ENCODE assay signal across 26 cellular contexts in the genomic region with DNA sequence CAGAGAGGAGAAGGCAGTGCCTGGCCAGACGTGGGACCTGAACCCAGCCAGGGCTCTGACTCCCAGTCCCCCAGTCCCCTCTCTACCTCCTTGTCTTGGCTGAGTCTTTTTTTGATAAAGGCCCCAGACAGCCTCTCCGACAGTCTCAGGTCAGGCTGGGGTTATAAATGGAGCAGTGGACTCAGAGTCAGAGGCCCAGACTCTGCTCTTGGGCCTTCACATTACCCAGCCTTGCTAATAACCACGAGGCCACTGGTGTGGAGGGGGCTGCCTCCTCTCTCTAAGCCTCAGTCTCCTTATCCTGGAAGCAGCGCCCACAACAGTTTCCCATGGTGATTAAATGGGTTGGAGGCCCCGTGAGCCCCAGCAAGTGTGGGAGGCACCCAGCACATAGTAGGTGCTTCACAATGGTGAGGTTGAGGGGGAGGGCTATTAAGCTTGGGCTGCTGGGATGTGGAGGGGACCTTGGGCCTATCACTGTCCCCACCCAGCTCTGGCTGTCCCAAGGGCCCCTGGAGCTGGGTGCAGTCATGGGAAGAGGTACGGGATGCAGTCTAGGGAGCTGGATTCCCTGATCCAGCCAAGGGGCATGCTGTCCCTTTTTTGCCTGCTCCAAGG. TPM values are rescaled to one million over a fixed set of nuclear protein-coding genes. Genes with fewer than 3 reads are reported as not detected.
A peak's percentile ranks its signal among the peaks of the same experiment; 100 is the strongest.
DNase-seq lines count a peak whose midpoint lies in the region; ATAC-seq and TF ChIP-seq lines count a peak whose summit lies in the region.
"Had no signal": no experiment of that assay in that cellular context is flagged by ENCODE, and none has a peak within 500 bp of the region (broad histone marks: within the 10 kb centered on the region; RNA-seq: fewer than 3 reads in every experiment).

No MANE protein-coding gene starts in this region.

- peak overlapping the region; percentile 69 for H3K27ac ChIP-seq in RWPE2 (ENCODE audit: poor library complexity, severe bottlenecking)
- peak overlapping the region; percentile 5 to 27 for H3K27ac ChIP-seq in lung (ENCODE audit: low read depth in 1 of 2, low read length in 1 of 2)
- peak overlapping the region; percentile 53 for H3K27ac ChIP-seq in stomach smooth muscle (ENCODE audit: low read length)
- H3K27ac ChIP-seq in effector memory CD4-positive, alpha-beta T cell (ENCODE audit: insufficient read depth, low read length, poor library complexity, severe bottlenecking) = no peak overlapping the region
- H3K27ac ChIP-seq: brain microvascular endothelial cell, colonic mucosa, RWPE1 had no signal

- H3K4me1 ChIP-seq in RWPE2 (ENCODE audit: insufficient read depth, poor library complexity, severe bottlenecking) (peaks cover 33% of the 10 kb centered on the region), lung (ENCODE audit: control insufficient read depth in 2 of 2, insufficient read depth in 2 of 2, low read length in 2 of 2) (peaks cover 0 to 8% of the 10 kb centered on the region in 2 donors), stomach smooth muscle (ENCODE audit: control insufficient read depth, insufficient read depth, low read length) (peaks cover 29% of the 10 kb centered on the region)
- H3K4me1 ChIP-seq in effector memory CD4-positive, alpha-beta T cell (ENCODE audit: control insufficient read depth, insufficient read depth, low read length, poor library complexity, severe bottlenecking) = no peaks in the 10 kb centered on the region

- H3K9me3 ChIP-seq in RWPE2 (ENCODE audit: severe bottlenecking) (no peaks in the 10 kb centered on the region), lung (ENCODE audit: control insufficient read depth in 2 of 2, insufficient read depth in 1 of 2, low read length in 1 of 2) (no peaks in the 10 kb centered on the region), stomach smooth muscle (ENCODE audit: control insufficient read depth in 2 of 2, low read length in 2 of 2) (no peaks in the 10 kb centered on the region)
- H3K9me3 ChIP-seq in effector memory CD4-positive, alpha-beta T cell (ENCODE audit: control insufficient read depth, low read length) = no peaks in the 10 kb centered on the region
- H3K9me3 ChIP-seq: adrenal gland, colonic mucosa had no signal

- intact Hi-C loops in natural killer cell (cut with micrococcal nuclease) = no loop called here

- H3K27me3 ChIP-seq in RWPE2 (ENCODE audit: insufficient read depth, poor library complexity, severe bottlenecking) = no peaks in the 10 kb centered on the region
- no peaks in the 10 kb centered on the region for H3K27me3 ChIP-seq in lung (ENCODE audit: control insufficient read depth, insufficient read depth)
- no peaks in the 10 kb centered on the region for H3K27me3 ChIP-seq in stomach smooth muscle (ENCODE audit: control insufficient read depth in 1 of 2, insufficient read depth in 2 of 2, low read length in 2 of 2)
- no peaks in the 10 kb centered on the region for H3K27me3 ChIP-seq in effector memory CD4-positive, alpha-beta T cell (replicated peaks; ENCODE audit: control insufficient read depth, insufficient read depth, low read length, poor library complexity, severe bottlenecking)
- H3K27me3 ChIP-seq: adrenal gland, brain microvascular endothelial cell, colonic mucosa had no signal

- H3K9ac ChIP-seq in stomach smooth muscle (ENCODE audit: low read length in 2 of 2) = no peak overlapping the region

- no peak overlapping the region for H3K4me3 Mint-ChIP-seq in natural killer cell
- H3K4me3 Mint-ChIP-seq: activated CD8-positive, alpha-beta T cell treated with anti-CD3 and anti-CD28 coated beads for 36 hours; CD4-positive, alpha-beta T cell; IgD-negative memory B cell; memory B cell had no signal

- DNase-seq in RWPE2 (ENCODE audit: low spot score) = peak; percentile 63
- DNase-seq in dermis blood vessel endothelial cell = peak; percentile 5
- no peak for DNase-seq in lung (ENCODE audit: low spot score)
- DNase-seq in superior temporal gyrus (ENCODE audit: extremely low spot score) = no peak
- no peak for DNase-seq in effector memory CD4-positive, alpha-beta T cell
- DNase-seq in natural killer cell = no peak
- DNase-seq: activated CD8-positive, alpha-beta T cell treated with anti-CD3 and anti-CD28 coated beads for 36 hours; activated gamma-delta T cell treated with Interleukin-2 at 50 U/mL for 16 hours; brain microvascular endothelial cell; CD4-positive, alpha-beta T cell; colonic mucosa; HCEC 1CT; NCI-H1105 treated with DMSO at 0.1 percent for 48 hours; NCI-H2029; NCI-H2227 treated with DMSO at 0.1 percent for 48 hours; NCI-H774; retina; stimulated activated CD4-positive, alpha-beta T cell treated with anti-CD3 and anti-CD28 coated beads, Interleukin-12 subunit alpha, Interleukin-12 subunit beta, amount 100 ng/mL, for 4 hours; stimulated activated CD4-positive, alpha-beta T cell treated with anti-CD3 and anti-CD28 coated beads, Interleukin-4, amount 100 ng/mL, for 24 hours; stimulated activated naive CD4-positive, alpha-beta T cell had no signal

- H3K36me3 Mint-ChIP-seq in natural killer cell = no peaks in the 10 kb centered on the region
- H3K36me3 Mint-ChIP-seq: memory B cell had no signal

- H3K9me3 Mint-ChIP-seq in natural killer cell = no peaks in the 10 kb centered on the region
- H3K9me3 Mint-ChIP-seq: activated CD8-positive, alpha-beta T cell treated with anti-CD3 and anti-CD28 coated beads for 36 hours; CD4-positive, alpha-beta T cell; IgD-negative memory B cell; memory B cell had no signal

- ATAC-seq in RWPE2 (ENCODE audit: low read depth) = no peak
- no peak for ATAC-seq in lung (ENCODE audit: insufficient read depth, low FRiP score)
- no peak for ATAC-seq in natural killer cell
- ATAC-seq: activated CD4-positive, CD25-positive, alpha-beta regulatory T cell treated with anti-CD3 and anti-CD28 coated beads, Interleukin-2, amount 50 U/mL, for 24 hours; activated CD8-positive, alpha-beta T cell treated with anti-CD3 and anti-CD28 coated beads for 36 hours had no signal

- WGBS in lung, 2 donors = 91 to 94% methylated on average over 6 of the region's 6 CpGs

- H3K4me3 ChIP-seq in RWPE2 (ENCODE audit: severe bottlenecking) = no peak overlapping the region
- no peak overlapping the region for H3K4me3 ChIP-seq in lung
- H3K4me3 ChIP-seq in stomach smooth muscle (ENCODE audit: low read length in 2 of 2) = no peak overlapping the region
- H3K4me3 ChIP-seq in effector memory CD4-positive, alpha-beta T cell (ENCODE audit: insufficient read depth, low read depth, low read length, poor library complexity, severe bottlenecking) = no peak overlapping the region
- H3K4me3 ChIP-seq: adrenal gland, colonic mucosa had no signal

- H3K36me3 ChIP-seq in RWPE2 (ENCODE audit: low read depth) (no peaks in the 10 kb centered on the region), lung (ENCODE audit: control insufficient read depth in 2 of 2, insufficient read depth in 2 of 2, low read length in 2 of 2) (peaks cover 14 to 34% of the 10 kb centered on the region in 2 donors), stomach smooth muscle (ENCODE audit: control insufficient read depth in 2 of 2, insufficient read depth in 2 of 2, low read length in 2 of 2) (peaks cover 3 to 28% of the 10 kb centered on the region in 2 donors)
- H3K36me3 ChIP-seq in effector memory CD4-positive, alpha-beta T cell (ENCODE audit: control insufficient read depth, insufficient read depth, low read length) = no peaks in the 10 kb centered on the region
- H3K36me3 ChIP-seq: colonic mucosa had no signal

- TF ChIP-seq CTCF in RWPE2 (IDR thresholded peaks at IDR 0.05; ENCODE audit: poor library complexity, severe bottlenecking) (no peak), lung (IDR thresholded peaks at IDR 0.05; ENCODE audit: control extremely low read depth, extremely low read depth) (no peak), natural killer cell (IDR thresholded peaks at IDR 0.05) (no peak)

- H3K4me1 Mint-ChIP-seq in natural killer cell = peaks cover 0 to 2% of the 10 kb centered on the region in 2 donors
- H3K4me1 Mint-ChIP-seq: IgD-negative memory B cell had no signal

- no peaks in the 10 kb centered on the region for H3K27me3 Mint-ChIP-seq in natural killer cell (ENCODE audit: low read depth in 2 of 2)
- H3K27me3 Mint-ChIP-seq: activated CD8-positive, alpha-beta T cell treated with anti-CD3 and anti-CD28 coated beads for 36 hours; CD4-positive, alpha-beta T cell; memory B cell had no signal

- no peak overlapping the region for H3K27ac Mint-ChIP-seq in natural killer cell
- H3K27ac Mint-ChIP-seq: activated CD8-positive, alpha-beta T cell treated with anti-CD3 and anti-CD28 coated beads for 36 hours; CD4-positive, alpha-beta T cell; memory B cell had no signal

RNA-seq across cellular contexts. Expression of a gene that starts 35.7 kb away (rescaled TPM):
- 401 and 1,564 TPM in 2 replicates for total RNA-seq in dermis blood vessel endothelial cell
- 100 to 1,000 TPM; 194 to 476 TPM for total RNA-seq in lung
- 100 to 1,000 TPM in 1 of 2 donors, 10 to 100 TPM in 1; 85.0 to 457 TPM for polyA plus RNA-seq in lung
- under 1 TPM in 2 of 3 donors, not detected in 1; 0.33 TPM for total RNA-seq in natural killer cell
- total RNA-seq: activated CD8-positive, alpha-beta T cell treated with anti-CD3 and anti-CD28 coated beads for 36 hours had no signal

Comparison
In these comparisons a context has a peak if more than half of its experiments do, and no peak if none do; other contexts are left out.
1. DNase-seq: peak in RWPE2 (single experiment) and dermis blood vessel endothelial cell (single experiment); none in lung (single experiment), superior temporal gyrus (single experiment), effector memory CD4-positive, alpha-beta T cell (0 of 3) and natural killer cell (single experiment).
2. RNA of a gene that starts 35.7 kb away (total RNA-seq): 194 to 476 TPM in lung and 401 to 1,564 TPM in dermis blood vessel endothelial cell; 0.33 TPM in natural killer cell; every median in the first group is over 100 times any median in the second.